20 cellular contexts compared by ENCODE assay signal in the genomic region with DNA sequence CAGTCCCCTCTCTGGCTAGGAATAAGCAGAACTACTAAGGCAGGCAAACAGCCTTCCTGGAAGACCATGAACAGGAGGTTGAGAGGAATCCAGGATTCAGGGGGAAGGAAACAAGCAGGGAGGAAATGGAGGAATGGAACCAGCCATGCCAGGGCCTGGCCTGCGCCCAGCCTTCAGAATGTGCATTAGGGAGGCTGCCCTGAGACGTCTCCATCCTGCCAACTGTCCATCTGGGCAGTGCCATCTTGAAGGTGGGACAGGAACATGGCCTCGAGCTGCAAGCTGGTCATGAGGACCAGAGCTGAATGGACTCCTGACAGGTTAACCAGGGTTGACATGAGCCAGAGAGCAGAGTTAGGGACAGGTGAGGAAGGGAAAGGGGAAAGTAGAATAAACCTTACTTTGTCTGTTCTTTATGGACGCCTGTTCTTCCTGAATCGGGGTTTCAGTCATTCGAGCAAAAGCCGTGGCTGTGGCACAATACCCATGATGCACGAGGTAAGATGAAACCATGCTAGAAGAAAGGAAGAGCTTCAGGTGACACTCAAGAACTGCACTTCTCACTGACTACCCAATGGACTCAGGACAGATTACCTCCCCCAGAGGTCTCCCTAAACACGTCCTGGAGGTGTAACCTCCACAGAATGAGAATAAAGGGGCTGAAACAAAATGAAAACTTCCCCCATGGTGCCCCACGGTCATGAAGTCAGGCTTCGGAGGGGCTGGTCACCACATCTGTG. TPM values are rescaled to one million over a fixed set of nuclear protein-coding genes. Genes with fewer than 3 reads are reported as not detected.
DNase-seq lines count a peak whose midpoint lies in the region; ATAC-seq and TF ChIP-seq lines count a peak whose summit lies in the region.
"Had no signal": no experiment of that assay in that cellular context is flagged by ENCODE, and none has a peak within 500 bp of the region (broad histone marks: within the 10 kb centered on the region; RNA-seq: fewer than 3 reads in every experiment).

No MANE protein-coding gene starts in this region.

- no peaks in the 10 kb centered on the region for H3K36me3 ChIP-seq in MM.1S (replicated peaks; ENCODE audit: insufficient read depth, low read length)
- peaks cover 13 to 83% (median 42%) of the 10 kb centered on the region in 4 donors for H3K36me3 ChIP-seq in sigmoid colon
- H3K36me3 ChIP-seq: MG63 had no signal

- 92% methylated on average over 11 of the region's 11 CpGs for WGBS in sigmoid colon, 2 donors

- peaks cover 16% of the 10 kb centered on the region for H3K4me1 ChIP-seq in MM.1S (ENCODE audit: low read length)
- H3K4me1 ChIP-seq in sigmoid colon: no peaks in the 10 kb centered on the region
- H3K4me1 ChIP-seq: Peyer's patch, SJSA1 had no signal

- H2AFZ ChIP-seq in MM.1S (ENCODE audit: low read length): peak overlapping the region; percentile 29; the same call in 1 of the 2 replicates

- no peak for TF ChIP-seq POLR2A in sigmoid colon (IDR thresholded peaks at IDR 0.05)

- peak overlapping the region; percentile 68 for H3K27ac Mint-ChIP-seq in activated naive CD4-positive, alpha-beta T cell treated with anti-CD3 and anti-CD28 coated beads, Interleukin-2, amount 50 U/mL, for 24 hours

- intact Hi-C loops in sigmoid colon (cut with DNase I): no loop called here

- H3K27ac ChIP-seq in MM.1S (ENCODE audit: low read length): peak overlapping the region; percentile 70
- no peak overlapping the region for H3K27ac ChIP-seq in sigmoid colon
- H3K27ac ChIP-seq: Peyer's patch, SJSA1 had no signal

- no peaks in the 10 kb centered on the region for H4K20me1 ChIP-seq in MM.1S (ENCODE audit: insufficient read depth, low read length)

- H3K4me1 Mint-ChIP-seq in activated naive CD4-positive, alpha-beta T cell treated with anti-CD3 and anti-CD28 coated beads, Interleukin-2, amount 50 U/mL, for 24 hours: no peaks in the 10 kb centered on the region
- H3K4me1 Mint-ChIP-seq: CD4-positive, CD25-positive, alpha-beta regulatory T cell had no signal

- no peak for TF ChIP-seq EP300 in sigmoid colon (IDR thresholded peaks at IDR 0.05)

- H3K27me3 Mint-ChIP-seq in activated naive CD4-positive, alpha-beta T cell treated with anti-CD3 and anti-CD28 coated beads, Interleukin-2, amount 50 U/mL, for 24 hours: no peaks in the 10 kb centered on the region
- H3K27me3 Mint-ChIP-seq: CD4-positive, CD25-positive, alpha-beta regulatory T cell had no signal

- H3K9ac ChIP-seq in MM.1S (ENCODE audit: low read length): peak overlapping the region; percentile 16; the same call in 1 of the 2 replicates

- no peak for DNase-seq in activated naive CD4-positive, alpha-beta T cell (lab: John Stamatoyannopoulos, UW)
- DNase-seq in MM.1S (peak; percentile 55), cerebellar nuclear complex (lab: John Stamatoyannopoulos, UW) (peak; percentile 86 to 91), sigmoid colon (peak; percentile 33)
- DNase-seq: CD4-positive, CD25-positive, alpha-beta regulatory T cell; EL; MG63; NCI-H1048; NCI-H1417 treated with DMSO at 0.1 percent for 48 hours; NCI-H187; NCI-H2227 treated with DMSO at 0.1 percent for 48 hours; NCI-H524; NCI-H774; Peyer's patch had no signal

- no peaks in the 10 kb centered on the region for H3K79me2 ChIP-seq in MM.1S (ENCODE audit: low read length)

- peaks cover 4% of the 10 kb centered on the region for H3K36me3 Mint-ChIP-seq in activated naive CD4-positive, alpha-beta T cell treated with anti-CD3 and anti-CD28 coated beads, Interleukin-2, amount 50 U/mL, for 24 hours

- no peaks in the 10 kb centered on the region for H3K27me3 ChIP-seq in MM.1S (replicated peaks; ENCODE audit: insufficient read depth, low read length)
- H3K27me3 ChIP-seq in sigmoid colon: no peaks in the 10 kb centered on the region
- H3K27me3 ChIP-seq: MG63, Peyer's patch, SJSA1 had no signal

- TF ChIP-seq CTCF in MM.1S (IDR thresholded peaks at IDR 0.05; ENCODE audit: low read length) (no peak), sigmoid colon (IDR thresholded peaks at IDR 0.05) (no peak)

- H3K4me3 Mint-ChIP-seq in activated naive CD4-positive, alpha-beta T cell treated with anti-CD3 and anti-CD28 coated beads, Interleukin-2, amount 50 U/mL, for 24 hours: no peak overlapping the region
- H3K4me3 Mint-ChIP-seq: CD4-positive, CD25-positive, alpha-beta regulatory T cell had no signal

- H3K9me3 ChIP-seq in MM.1S (replicated peaks; ENCODE audit: insufficient read depth, low read length) (no peaks in the 10 kb centered on the region), sigmoid colon (no peaks in the 10 kb centered on the region)
- H3K9me3 ChIP-seq: MG63, Peyer's patch, SJSA1 had no signal

- ATAC-seq in HG03520 (IDR thresholded peaks at IDR 0.05; ENCODE audit: unreplicated experiment): no peak
- no peak for ATAC-seq in GM19035 (IDR thresholded peaks at IDR 0.05; ENCODE audit: unreplicated experiment)
- no peak for ATAC-seq in HG03378 (IDR thresholded peaks at IDR 0.05; ENCODE audit: unreplicated experiment)
- ATAC-seq: K562 had no signal

- peak overlapping the region; percentile 34 for H3K4me3 ChIP-seq in MM.1S (ENCODE audit: low read length)
- no peak overlapping the region for H3K4me3 ChIP-seq in sigmoid colon
- H3K4me3 ChIP-seq: K562, MG63, Peyer's patch, SJSA1 had no signal

- no peaks in the 10 kb centered on the region for H3K9me2 ChIP-seq in MM.1S (replicated peaks; ENCODE audit: insufficient read depth, low read length)

- H3K9me3 Mint-ChIP-seq in activated naive CD4-positive, alpha-beta T cell treated with anti-CD3 and anti-CD28 coated beads, Interleukin-2, amount 50 U/mL, for 24 hours: no peaks in the 10 kb centered on the region
- H3K9me3 Mint-ChIP-seq: CD4-positive, CD25-positive, alpha-beta regulatory T cell had no signal

- H3K4me2 ChIP-seq in MM.1S (ENCODE audit: low read depth, low read length): peak overlapping the region; percentile 75

- peaks cover 17% of the 10 kb centered on the region for H3F3A ChIP-seq in MM.1S (ENCODE audit: insufficient read depth, low read length)

RNA-seq across cellular contexts. Expression of gene GFOD2, which starts 12.1 kb away (rescaled TPM):
- total RNA-seq in sigmoid colon: 10 to 100 TPM in 2 of 4 donors, 1 to 10 TPM in 2; 8.1 to 19.1 (median 11.1) TPM
- polyA plus RNA-seq in sigmoid colon: 10 to 100 TPM; 13.8 to 19.5 (median 15.5) TPM

Comparison
In these comparisons a context has a peak if more than half of its experiments do, and no peak if none do; other contexts are left out.
1. DNase-seq: peak in MM.1S (single experiment), cerebellar nuclear complex (2 of 2) and sigmoid colon (single experiment); none in activated naive CD4-positive, alpha-beta T cell (0 of 4).